ENCODE assay signal across 8 cellular contexts in genomic region chr11:33857924-33858323, GRCh38. TPM values are rescaled to one million over a fixed set of nuclear protein-coding genes. Genes with fewer than 3 reads are reported as not detected.
DNase-seq lines count a peak whose midpoint lies in the region; ATAC-seq lines count a peak whose summit lies in the region.

No MANE protein-coding gene starts in this region.

- WGBS in GM23248 (ENCODE audit: low coverage in 1 of 2, low lambda C conversion rate in 2 of 2, missing lambda C conversion rate in 2 of 2), 2 experiments, result 2 to 3% methylated on average over 11 of the region's 11 CpGs

- H3K9me2 ChIP-seq in GM23248 (ENCODE audit: insufficient read depth), result no peaks in the 10 kb centered on the region

- peak; percentile 90 for ATAC-seq in left ventricle myocardium superior
- ATAC-seq in sciatic nerve, result peak; percentile 87
- ATAC-seq in HG02981 (IDR thresholded peaks at IDR 0.05; ENCODE audit: unreplicated experiment), result no peak

- no peak overlapping the region for H3K9ac ChIP-seq in GM23248
- H3K9ac ChIP-seq in adipocyte (ENCODE audit: low read length), result no peak overlapping the region

- H2AFZ ChIP-seq in GM23248, result no peak overlapping the region

- H3K4me3 ChIP-seq in GM23248 (no peak overlapping the region), adipocyte (ENCODE audit: low read length) (no peak overlapping the region)

- no peaks in the 10 kb centered on the region for H4K20me1 ChIP-seq in GM23248 (ENCODE audit: insufficient read depth)

- DNase-seq in COLO829 (ENCODE audit: low spot score) (peak; percentile 48), GM23248 (peak; percentile 78), NCI-H1105 (lab: John Stamatoyannopoulos, UW) (peak; percentile 77), SW480 (ENCODE audit: low spot score) (peak; percentile 59), adipocyte (ENCODE audit: low read depth) (peak; percentile 92), left ventricle myocardium superior (peak; percentile 82), sciatic nerve (ENCODE audit: low spot score) (peak; percentile 91)

- in situ Hi-C loops in GM23248 (cut with MboI), result no loop called here

- no peaks in the 10 kb centered on the region for H3K9me3 ChIP-seq in GM23248 (ENCODE audit: low read depth)
- no peaks in the 10 kb centered on the region for H3K9me3 ChIP-seq in adipocyte (ENCODE audit: control insufficient read depth, low read length)

- H3K79me2 ChIP-seq in GM23248 (ENCODE audit: insufficient read depth), result no peaks in the 10 kb centered on the region

- H3F3A ChIP-seq in GM23248 (ENCODE audit: insufficient read depth), result no peaks in the 10 kb centered on the region

- no peak overlapping the region for H3K4me2 ChIP-seq in GM23248 (ENCODE audit: unreplicated experiment)

- no peak overlapping the region for H3K27ac ChIP-seq in GM23248

- H3K27me3 ChIP-seq in GM23248 (replicated peaks; ENCODE audit: insufficient read depth) (peaks cover 59% of the 10 kb centered on the region), adipocyte (replicated peaks; ENCODE audit: control insufficient read depth, insufficient read depth, low read length) (peaks cover 75% of the 10 kb centered on the region)

- H3K4me1 ChIP-seq in GM23248 (ENCODE audit: insufficient read depth) (no peaks in the 10 kb centered on the region), adipocyte (ENCODE audit: control insufficient read depth, insufficient read depth, low read length) (peaks cover 2% of the 10 kb centered on the region)

- intact Hi-C loops in left ventricle myocardium superior (cut with micrococcal nuclease), result loop anchor here (1.0 to 5.0 kb wide), 2 partner anchors 113 to 129 kb away; no protein-coding TSS in a partner anchor
- intact Hi-C loops in sciatic nerve (cut with DNase I), result loop anchor here (10.0 kb wide), 1 partner anchor 127 kb away; no protein-coding TSS in a partner anchor

- H3K36me3 ChIP-seq in GM23248 (ENCODE audit: low read depth), result no peaks in the 10 kb centered on the region
- no peaks in the 10 kb centered on the region for H3K36me3 ChIP-seq in adipocyte (ENCODE audit: control insufficient read depth, insufficient read depth, low read length, severe bottlenecking)

RNA-seq across cellular contexts. Expression of gene LMO2, which starts 34.0 kb away (rescaled TPM):
- total RNA-seq in GM23248 (2014; rRNA removed; shearing (Covaris generic)), result 0.25 TPM in 1 of 2 replicates, not detected in the other
- not detected in 2 replicates for polyA plus RNA-seq in GM23248 (2016; fragmentation: Nextera tagmentation; extraction: Ambion mirVana)
- 10.9 TPM for total RNA-seq in left ventricle myocardium superior
- 28.3 TPM for total RNA-seq in sciatic nerve
